9 cellular contexts compared by ENCODE assay signal in the genomic region with DNA sequence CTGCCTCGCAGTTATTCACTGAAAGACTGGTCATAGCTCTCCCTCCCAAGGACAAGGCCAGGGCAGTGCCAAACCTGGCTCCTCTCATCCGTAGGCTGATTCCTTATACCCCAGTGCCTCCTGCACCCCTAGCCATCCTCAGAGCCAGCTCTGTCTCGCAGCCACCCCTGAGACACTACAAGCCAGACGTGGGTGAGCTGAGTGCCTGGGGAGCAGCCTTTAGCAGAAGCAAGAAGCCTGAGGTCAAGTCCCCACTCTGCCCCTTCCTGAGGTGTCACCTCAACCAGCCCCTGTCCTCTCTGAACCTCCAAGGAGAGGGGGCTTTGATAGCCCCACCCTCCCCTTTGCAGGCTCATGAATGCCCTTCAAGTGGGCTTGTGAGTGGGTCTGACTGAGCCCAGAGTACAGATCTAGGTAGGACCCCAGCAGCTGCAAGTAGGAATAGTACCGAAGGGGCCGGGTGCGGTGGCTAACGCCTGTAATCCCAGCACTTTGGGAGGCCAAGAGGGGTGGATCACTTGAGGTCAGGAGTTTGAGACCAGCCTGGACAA. TPM values are rescaled to one million over a fixed set of nuclear protein-coding genes. Genes with fewer than 3 reads are reported as not detected.
DNase-seq lines count a peak whose midpoint lies in the region; ATAC-seq, FAIRE-seq and TF ChIP-seq lines count a peak whose summit lies in the region.
"Had no signal": no experiment of that assay in that cellular context is flagged by ENCODE, and none has a peak within 500 bp of the region (broad histone marks: within the 10 kb centered on the region; RNA-seq: fewer than 3 reads in every experiment).

No MANE protein-coding gene starts in this region.

- H3K9me3 ChIP-seq in keratinocyte (ENCODE audit: control insufficient read depth, low read depth, low read length) = no peaks in the 10 kb centered on the region
- H3K9me3 ChIP-seq in suprapubic skin = no peaks in the 10 kb centered on the region

- H3K9me3 Mint-ChIP-seq in activated CD4-positive, alpha-beta T cell treated with anti-CD3 and anti-CD28 coated beads, Interleukin-2, amount 10 ng/mL, durations not matched to agents 7 days and 5 days = no peaks in the 10 kb centered on the region
- no peaks in the 10 kb centered on the region for H3K9me3 Mint-ChIP-seq in activated naive CD8-positive, alpha-beta T cell treated with anti-CD3 and anti-CD28 coated beads for 36 hours

- H3K4me3 ChIP-seq in keratinocyte (ENCODE audit: control insufficient read depth in 2 of 3, extremely low read depth in 1 of 3, insufficient read depth in 2 of 3, low read depth in 1 of 3, low read length in 3 of 3) (peak overlapping the region in 2 of 3 experiments; percentile 76 to 81), suprapubic skin (peak overlapping the region; percentile 95)

- H3K27ac ChIP-seq in keratinocyte (ENCODE audit: control insufficient read depth, insufficient read depth, low read length) (no peak overlapping the region), suprapubic skin (no peak overlapping the region)

- H3K79me2 ChIP-seq in keratinocyte (ENCODE audit: control insufficient read depth, insufficient read depth, low read length) = peaks cover 37% of the 10 kb centered on the region

- POLR2A ChIA-PET in activated CD4-positive, alpha-beta T cell treated with anti-CD3 and anti-CD28 coated beads, Interleukin-2, amount 10 ng/mL, durations not matched to agents 7 days and 5 days (lab: Charles Lee) = no interaction called here

- H3K27ac Mint-ChIP-seq in activated CD4-positive, alpha-beta T cell treated with anti-CD3 and anti-CD28 coated beads, Interleukin-2, amount 10 ng/mL, durations not matched to agents 7 days and 5 days = peak overlapping the region; percentile 97
- peak overlapping the region; percentile 88 for H3K27ac Mint-ChIP-seq in activated naive CD8-positive, alpha-beta T cell treated with anti-CD3 and anti-CD28 coated beads for 36 hours

- DNase-seq in activated CD4-positive, alpha-beta T cell treated with anti-CD3 and anti-CD28 coated beads, Interleukin-2, amount 10 ng/mL, durations not matched to agents 7 days and 5 days = no peak
- DNase-seq in activated CD4-positive, alpha-beta T cell treated with anti-CD3 and anti-CD28 coated beads for 4 hours = no peak
- no peak for DNase-seq in activated naive CD8-positive, alpha-beta T cell treated with anti-CD3 and anti-CD28 coated beads for 36 hours
- no peak for DNase-seq in keratinocyte (ENCODE audit: low read depth, low spot score)
- DNase-seq in suprapubic skin (ENCODE audit: low spot score in 2 of 2) = no peak
- DNase-seq in DMS 273 (lab: John Stamatoyannopoulos, UW; ENCODE audit: unreplicated experiment) = no peak
- no peak for DNase-seq in stimulated activated CD4-positive, alpha-beta T cell treated with anti-CD3 and anti-CD28 coated beads, Interleukin-2, amount 100 ng/mL, for 24 hours

- H3K36me3 Mint-ChIP-seq in activated CD4-positive, alpha-beta T cell treated with anti-CD3 and anti-CD28 coated beads, Interleukin-2, amount 10 ng/mL, durations not matched to agents 7 days and 5 days (ENCODE audit: low read depth) = peaks cover 5% of the 10 kb centered on the region
- H3K36me3 Mint-ChIP-seq in activated naive CD8-positive, alpha-beta T cell treated with anti-CD3 and anti-CD28 coated beads for 36 hours = peaks cover 8% of the 10 kb centered on the region

- H3K27me3 Mint-ChIP-seq in activated CD4-positive, alpha-beta T cell treated with anti-CD3 and anti-CD28 coated beads, Interleukin-2, amount 10 ng/mL, durations not matched to agents 7 days and 5 days = no peaks in the 10 kb centered on the region
- no peaks in the 10 kb centered on the region for H3K27me3 Mint-ChIP-seq in activated naive CD8-positive, alpha-beta T cell treated with anti-CD3 and anti-CD28 coated beads for 36 hours

- H3K4me1 ChIP-seq in keratinocyte (ENCODE audit: control insufficient read depth, extremely low read depth, insufficient read depth, low read length) = peaks cover 8% of the 10 kb centered on the region
- peaks cover 38% of the 10 kb centered on the region for H3K4me1 ChIP-seq in suprapubic skin

- peak overlapping the region; percentile 61 for H2AFZ ChIP-seq in keratinocyte (ENCODE audit: control insufficient read depth, low read length)

- peaks cover 28% of the 10 kb centered on the region for H3K4me1 Mint-ChIP-seq in activated CD4-positive, alpha-beta T cell treated with anti-CD3 and anti-CD28 coated beads, Interleukin-2, amount 10 ng/mL, durations not matched to agents 7 days and 5 days
- peaks cover 28% of the 10 kb centered on the region for H3K4me1 Mint-ChIP-seq in activated naive CD8-positive, alpha-beta T cell treated with anti-CD3 and anti-CD28 coated beads for 36 hours

- H3K4me2 ChIP-seq in keratinocyte (ENCODE audit: control insufficient read depth, extremely low read depth, insufficient read depth, low read depth, low read length) = peak overlapping the region; percentile 92

- FAIRE-seq in keratinocyte (lab: Jason Lieb, UNC) = no peak
- FAIRE-seq: TTC549 had no signal

- H3K9me1 ChIP-seq in keratinocyte (ENCODE audit: control insufficient read depth, extremely low read depth, insufficient read depth, low read length) = no peaks in the 10 kb centered on the region

- TF ChIP-seq POLR2A in suprapubic skin (IDR thresholded peaks at IDR 0.05) = no peak

- H3K27me3 ChIP-seq in keratinocyte (ENCODE audit: control insufficient read depth, extremely low read depth, insufficient read depth, low read length) (peaks cover 2% of the 10 kb centered on the region), suprapubic skin (no peaks in the 10 kb centered on the region)

- dilution Hi-C loops in keratinocyte (cut with MboI; ENCODE audit: extremely low pct_ligation_motif_present, low sequenced_read_pairs) = no loop called here

- H3K9ac ChIP-seq in keratinocyte (ENCODE audit: control insufficient read depth, extremely low read depth, insufficient read depth, low read length) = no peak overlapping the region

- no peaks in the 10 kb centered on the region for H4K20me1 ChIP-seq in keratinocyte (ENCODE audit: control insufficient read depth, extremely low read depth, insufficient read depth, low read length)

- ATAC-seq in HG02588 (IDR thresholded peaks at IDR 0.05; ENCODE audit: unreplicated experiment) = no peak

- H3K36me3 ChIP-seq in keratinocyte (ENCODE audit: control insufficient read depth in 2 of 2, extremely low read depth in 1 of 2, insufficient read depth in 2 of 2, low read length in 2 of 2) = peaks cover 1 to 11% of the 10 kb centered on the region in 2 experiments
- peaks cover 13% of the 10 kb centered on the region for H3K36me3 ChIP-seq in suprapubic skin

- peak overlapping the region; percentile 91 for H3K4me3 Mint-ChIP-seq in activated CD4-positive, alpha-beta T cell treated with anti-CD3 and anti-CD28 coated beads, Interleukin-2, amount 10 ng/mL, durations not matched to agents 7 days and 5 days
- peak overlapping the region; percentile 89 for H3K4me3 Mint-ChIP-seq in activated naive CD8-positive, alpha-beta T cell treated with anti-CD3 and anti-CD28 coated beads for 36 hours

- no peak for TF ChIP-seq EP300 in suprapubic skin (IDR thresholded peaks at IDR 0.05)

- 52% methylated on average over 8 of the region's 8 CpGs for WGBS in suprapubic skin

- TF ChIP-seq CTCF in keratinocyte (optimal IDR thresholded peaks at IDR 0.05 in 1 of 3, IDR thresholded peaks at IDR 0.05 in 1 of 3, conservative IDR thresholded peaks at IDR 0.05 in 1 of 3; ENCODE audit: extremely low read depth in 1 of 3, insufficient read depth in 2 of 3, low read length in 3 of 3) (no peak), suprapubic skin (IDR thresholded peaks at IDR 0.05) (no peak)

- CTCF ChIA-PET in activated CD4-positive, alpha-beta T cell treated with anti-CD3 and anti-CD28 coated beads, Interleukin-2, amount 10 ng/mL, durations not matched to agents 7 days and 5 days (lab: Charles Lee) = interaction anchor here (0.8 to 3.1 kb wide), 5 partner anchors 14 to 453 kb away, joined by 3 to 31 read pairs (median 5); a partner anchor contains a TSS

RNA-seq across cellular contexts. Expression of a gene that starts 14.8 kb away (rescaled TPM):
- 10 to 100 TPM; 84.3 to 96.7 TPM for total RNA-seq in activated CD4-positive, alpha-beta T cell treated with anti-CD3 and anti-CD28 coated beads, Interleukin-2, amount 10 ng/mL, durations not matched to agents 7 days and 5 days
- 10 to 100 TPM; 70.6 to 71.6 TPM for total RNA-seq in activated naive CD8-positive, alpha-beta T cell treated with anti-CD3 and anti-CD28 coated beads for 36 hours
- 28.4 to 48.2 TPM (median 44.3 TPM) in 3 replicates for polyA plus RNA-seq in keratinocyte
- polyA plus RNA-seq in keratinocyte (2011; ENCODE audit: low read depth) = 159 TPM
- polyA plus RNA-seq in keratinocyte (2011; cell fraction: cytosol; rRNA removed) = 16.8 and 21.0 TPM in 2 replicates
- 120 and 136 TPM in 2 replicates for polyA plus RNA-seq in keratinocyte (2011; cell fraction: nucleus; rRNA removed)
- 37.5 and 58.1 TPM in 2 replicates for polyA plus RNA-seq in keratinocyte (2012; ENCODE audit: low replicate concordance)
- polyA minus RNA-seq in keratinocyte = 47.8 to 86.5 TPM (median 56.1 TPM) in 3 replicates
- polyA minus RNA-seq in keratinocyte (2011; cell fraction: cytosol; rRNA and poly(A)+ RNA removed) = 29.5 TPM
- 45.8 and 64.1 TPM in 2 replicates for polyA minus RNA-seq in keratinocyte (2011; cell fraction: nucleus; rRNA and poly(A)+ RNA removed)
- total RNA-seq in suprapubic skin = 100 to 1,000 TPM in 2 of 4 donors, 10 to 100 TPM in 2; 97.5 to 259 (median 118) TPM

RNA-seq across cellular contexts. Expression of a gene that starts 16.2 kb away (rescaled TPM):
- total RNA-seq in activated CD4-positive, alpha-beta T cell treated with anti-CD3 and anti-CD28 coated beads, Interleukin-2, amount 10 ng/mL, durations not matched to agents 7 days and 5 days = 10 to 100 TPM; 28.7 to 31.6 TPM
- 10 to 100 TPM; 22.7 to 24.1 TPM for total RNA-seq in activated naive CD8-positive, alpha-beta T cell treated with anti-CD3 and anti-CD28 coated beads for 36 hours
- polyA plus RNA-seq in keratinocyte = 5.1 to 10.6 TPM (median 7.5 TPM) in 3 replicates
- polyA plus RNA-seq in keratinocyte (2011; ENCODE audit: low read depth) = 3.6 TPM
- polyA plus RNA-seq in keratinocyte (2011; cell fraction: cytosol; rRNA removed) = 7.4 and 17.0 TPM in 2 replicates
- polyA plus RNA-seq in keratinocyte (2011; cell fraction: nucleus; rRNA removed) = 16.5 and 25.6 TPM in 2 replicates
- 10.4 and 22.6 TPM in 2 replicates for polyA plus RNA-seq in keratinocyte (2012; ENCODE audit: low replicate concordance)
- polyA minus RNA-seq in keratinocyte = 3.4 to 12.8 TPM (median 5.0 TPM) in 3 replicates
- polyA minus RNA-seq in keratinocyte (2011; cell fraction: cytosol; rRNA and poly(A)+ RNA removed) = 18.0 TPM
- 12.1 TPM in 2 replicates for polyA minus RNA-seq in keratinocyte (2011; cell fraction: nucleus; rRNA and poly(A)+ RNA removed)
- total RNA-seq in suprapubic skin = 10 to 100 TPM; 39.1 to 44.9 (median 41.0) TPM

RNA-seq across cellular contexts. Expression of a gene that starts 30.8 kb away (rescaled TPM):
- total RNA-seq in activated CD4-positive, alpha-beta T cell treated with anti-CD3 and anti-CD28 coated beads, Interleukin-2, amount 10 ng/mL, durations not matched to agents 7 days and 5 days = 100 to 1,000 TPM; 120 to 123 TPM
- 10 to 100 TPM; 75.0 to 83.4 TPM for total RNA-seq in activated naive CD8-positive, alpha-beta T cell treated with anti-CD3 and anti-CD28 coated beads for 36 hours
- 0.04 TPM in 1 of 3 replicates, not detected in the others for polyA plus RNA-seq in keratinocyte
- not detected for polyA plus RNA-seq in keratinocyte (2011; ENCODE audit: low read depth)
- polyA plus RNA-seq in keratinocyte (2011; cell fraction: cytosol; rRNA removed) = not detected in 2 replicates
- not detected in 2 replicates for polyA plus RNA-seq in keratinocyte (2011; cell fraction: nucleus; rRNA removed)
- polyA plus RNA-seq in keratinocyte (2012; ENCODE audit: low replicate concordance) = not detected in 2 replicates
- not detected in 3 replicates for polyA minus RNA-seq in keratinocyte
- polyA minus RNA-seq in keratinocyte (2011; cell fraction: cytosol; rRNA and poly(A)+ RNA removed) = not detected
- not detected in 2 replicates for polyA minus RNA-seq in keratinocyte (2011; cell fraction: nucleus; rRNA and poly(A)+ RNA removed)
- 1 to 10 TPM in 2 of 4 donors, under 1 TPM in 2; 0.70 to 2.4 (median 1.0) TPM for total RNA-seq in suprapubic skin

RNA-seq across cellular contexts. Expression of a gene that starts 45.7 kb away (rescaled TPM):
- total RNA-seq in activated CD4-positive, alpha-beta T cell treated with anti-CD3 and anti-CD28 coated beads, Interleukin-2, amount 10 ng/mL, durations not matched to agents 7 days and 5 days = under 1 TPM in 1 of 2 experiments, not detected in 1; 0.08 TPM
- total RNA-seq in activated naive CD8-positive, alpha-beta T cell treated with anti-CD3 and anti-CD28 coated beads for 36 hours = not detected
- polyA plus RNA-seq in keratinocyte = not detected in 3 replicates
- polyA plus RNA-seq in keratinocyte (2011; ENCODE audit: low read depth) = not detected
- polyA plus RNA-seq in keratinocyte (2011; cell fraction: cytosol; rRNA removed) = not detected in 2 replicates
- polyA plus RNA-seq in keratinocyte (2011; cell fraction: nucleus; rRNA removed) = not detected in 2 replicates
- polyA plus RNA-seq in keratinocyte (2012; ENCODE audit: low replicate concordance) = 0.07 TPM in 1 of 2 replicates, not detected in the other
- 0.39 TPM in 1 of 3 replicates, not detected in the others for polyA minus RNA-seq in keratinocyte
- not detected for polyA minus RNA-seq in keratinocyte (2011; cell fraction: cytosol; rRNA and poly(A)+ RNA removed)
- not detected in 2 replicates for polyA minus RNA-seq in keratinocyte (2011; cell fraction: nucleus; rRNA and poly(A)+ RNA removed)
- total RNA-seq in suprapubic skin = under 1 TPM in 1 of 4 donors, not detected in 3; 0.21 TPM

RNA-seq across cellular contexts. Expression of a gene that starts 54.0 kb away (rescaled TPM):
- 10 to 100 TPM; 54.5 to 57.1 TPM for total RNA-seq in activated CD4-positive, alpha-beta T cell treated with anti-CD3 and anti-CD28 coated beads, Interleukin-2, amount 10 ng/mL, durations not matched to agents 7 days and 5 days
- 10 to 100 TPM; 59.4 to 61.2 TPM for total RNA-seq in activated naive CD8-positive, alpha-beta T cell treated with anti-CD3 and anti-CD28 coated beads for 36 hours
- polyA plus RNA-seq in keratinocyte = 16.8 to 18.1 TPM (median 18.1 TPM) in 3 replicates
- 12.9 TPM for polyA plus RNA-seq in keratinocyte (2011; ENCODE audit: low read depth)
- polyA plus RNA-seq in keratinocyte (2011; cell fraction: cytosol; rRNA removed) = 10.5 and 10.9 TPM in 2 replicates
- 34.8 and 35.0 TPM in 2 replicates for polyA plus RNA-seq in keratinocyte (2011; cell fraction: nucleus; rRNA removed)
- 10.2 and 17.8 TPM in 2 replicates for polyA plus RNA-seq in keratinocyte (2012; ENCODE audit: low replicate concordance)
- 5.7 to 9.0 TPM (median 7.6 TPM) in 3 replicates for polyA minus RNA-seq in keratinocyte
- polyA minus RNA-seq in keratinocyte (2011; cell fraction: cytosol; rRNA and poly(A)+ RNA removed) = 14.6 TPM
- 12.0 and 12.6 TPM in 2 replicates for polyA minus RNA-seq in keratinocyte (2011; cell fraction: nucleus; rRNA and poly(A)+ RNA removed)
- total RNA-seq in suprapubic skin = 10 to 100 TPM; 25.3 to 77.9 (median 41.6) TPM

Comparison
In these comparisons a context has a peak if more than half of its experiments do, and no peak if none do; other contexts are left out.
1. RNA of a gene that starts 30.8 kb away (total RNA-seq): 120 to 123 TPM in activated CD4-positive, alpha-beta T cell treated with anti-CD3 and anti-CD28 coated beads, Interleukin-2, amount 10 ng/mL, durations not matched to agents 7 days and 5 days and 75.0 to 83.4 TPM in activated naive CD8-positive, alpha-beta T cell treated with anti-CD3 and anti-CD28 coated beads for 36 hours; 0.70 to 2.4 TPM in suprapubic skin; every median in the first group is over 10 times any median in the second.